22 cellular contexts compared by ENCODE assay signal in the genomic region with DNA sequence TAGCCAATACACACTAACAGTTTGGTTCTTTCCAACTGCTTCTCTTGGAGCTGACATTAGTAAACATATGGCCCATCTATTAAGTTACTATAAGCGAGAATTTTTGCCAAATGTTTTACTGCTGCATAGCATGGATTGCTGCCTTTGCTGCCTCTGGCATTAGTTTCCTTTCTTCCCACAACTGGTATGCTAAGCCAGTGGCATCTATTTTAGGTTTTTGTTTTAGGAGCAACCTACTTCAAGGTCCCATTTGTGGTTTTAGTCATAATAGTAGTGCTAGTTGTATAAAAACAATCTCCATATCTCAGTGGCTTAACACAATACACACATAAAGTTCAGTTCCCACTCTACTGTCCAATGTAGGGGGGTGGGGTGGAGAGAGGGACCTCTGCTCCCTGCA. TPM values are rescaled to one million over a fixed set of nuclear protein-coding genes. Genes with fewer than 3 reads are reported as not detected.
DNase-seq lines count a peak whose midpoint lies in the region; ATAC-seq and TF ChIP-seq lines count a peak whose summit lies in the region.
"Had no signal": no experiment of that assay in that cellular context is flagged by ENCODE, and none has a peak within 500 bp of the region (broad histone marks: within the 10 kb centered on the region; RNA-seq: fewer than 3 reads in every experiment).

No MANE protein-coding gene starts in this region.

- H3K36me3 ChIP-seq in stomach = no peaks in the 10 kb centered on the region
- H3K36me3 ChIP-seq: HAP-1 had no signal

- peak; percentile 71 for DNase-seq in AG10803 (ENCODE audit: low read depth)
- peak; percentile 26 for DNase-seq in HFFc6
- DNase-seq in renal cortical epithelial cell (ENCODE audit: low read depth) = peak; percentile 62
- DNase-seq in stomach = no peak
- no peak for DNase-seq in sciatic nerve (ENCODE audit: low spot score)
- no peak for DNase-seq in CD14-positive monocyte (ENCODE audit: low spot score)
- DNase-seq: CD4-positive, CD25-positive, alpha-beta regulatory T cell; DMS53; GOT3; NCI-H1092; NCI-H1436; NCI-H1930; NCI-H2107; NCI-H524 treated with DMSO at 0.1 percent for 48 hours; NCI-H774; PC-3; SK-N-SH; SW 1271 had no signal

- no peak for ATAC-seq in HG03095 (IDR thresholded peaks at IDR 0.05; ENCODE audit: unreplicated experiment)
- ATAC-seq in sciatic nerve = no peak
- ATAC-seq: A549, PC-3 had no signal

- H3K27ac Mint-ChIP-seq in HFFc6 = no peak overlapping the region
- H3K27ac Mint-ChIP-seq in brain = peak overlapping the region in 3 of 5 experiments; percentile 50 to 87 (median 83)
- H3K27ac Mint-ChIP-seq in CD14-positive monocyte = no peak overlapping the region
- H3K27ac Mint-ChIP-seq: CD4-positive, CD25-positive, alpha-beta regulatory T cell had no signal

- H3K27me3 Mint-ChIP-seq in HFFc6 (ENCODE audit: insufficient read depth) (peaks cover 10% of the 10 kb centered on the region), brain (no peaks in the 10 kb centered on the region), CD14-positive monocyte (ENCODE audit: low read depth in 3 of 3) (peaks cover 0 to 3% (median 0%) of the 10 kb centered on the region in 3 donors)

- no peak overlapping the region for H3K27ac ChIP-seq in stomach
- H3K27ac ChIP-seq: A549 had no signal

- H3K36me3 Mint-ChIP-seq in HFFc6 (ENCODE audit: low read depth) (no peaks in the 10 kb centered on the region), brain (no peaks in the 10 kb centered on the region), CD14-positive monocyte (no peaks in the 10 kb centered on the region)
- H3K36me3 Mint-ChIP-seq: CD4-positive, CD25-positive, alpha-beta regulatory T cell had no signal

- H3K4me3 Mint-ChIP-seq in HFFc6 (no peak overlapping the region), brain (no peak overlapping the region), CD14-positive monocyte (no peak overlapping the region)
- H3K4me3 Mint-ChIP-seq: CD4-positive, CD25-positive, alpha-beta regulatory T cell had no signal

- TF ChIP-seq CTCF in AG10803 (conservative IDR thresholded peaks at IDR 0.05; ENCODE audit: low read length) (no peak), HFFc6 (IDR thresholded peaks at IDR 0.05) (no peak), brain (conservative IDR thresholded peaks at IDR 0.05) (no peak), stomach (IDR thresholded peaks at IDR 0.05) (no peak), CD14-positive monocyte (IDR thresholded peaks at IDR 0.05) (no peak)

- H3K9me3 Mint-ChIP-seq in HFFc6 (no peaks in the 10 kb centered on the region), brain (no peaks in the 10 kb centered on the region), CD14-positive monocyte (peaks cover 0 to 4% (median 0%) of the 10 kb centered on the region in 7 donors)

- H3K4me1 Mint-ChIP-seq in HFFc6 (ENCODE audit: low read depth) (peaks cover 19% of the 10 kb centered on the region), brain (peaks cover 12% of the 10 kb centered on the region), CD14-positive monocyte (peaks cover 7% of the 10 kb centered on the region)
- H3K4me1 Mint-ChIP-seq: CD4-positive, CD25-positive, alpha-beta regulatory T cell had no signal

- H3K4me3 ChIP-seq in AG10803 (ENCODE audit: low read length) (no peak overlapping the region), stomach (no peak overlapping the region)
- H3K4me3 ChIP-seq: A549, HAP-1 had no signal

- WGBS in stomach, 5 donors = 52 to 82% (median 77%) methylated on average over 1 of the region's 1 CpG

- intact Hi-C loops in stomach (cut with DNase I; ENCODE audit: low total_unique reads) (no loop called here), sciatic nerve (cut with DNase I) (no loop called here), CD14-positive monocyte (cut with micrococcal nuclease) (no loop called here)

- H3K9me3 ChIP-seq in stomach = no peaks in the 10 kb centered on the region
- H3K9me3 ChIP-seq: A549, HAP-1, SK-N-SH had no signal

- TF ChIP-seq EP300 in stomach (IDR thresholded peaks at IDR 0.05) = no peak

- no peaks in the 10 kb centered on the region for H3K27me3 ChIP-seq in stomach

- no peaks in the 10 kb centered on the region for H3K4me1 ChIP-seq in stomach
- H3K4me1 ChIP-seq: A549 had no signal

- TF ChIP-seq POLR2A in stomach (IDR thresholded peaks at IDR 0.05) = no peak

RNA-seq across cellular contexts. Expression of a gene that starts 25.9 kb away (rescaled TPM):
- 1 to 10 TPM; 3.8 to 4.7 (median 4.3) TPM for total RNA-seq in HFFc6 (2021; fragmentation: NEBNext Ultra II Directional; extraction: Animal tissue kit (Norgen Biotek cat#: 25700))
- polyA plus RNA-seq in brain (ENCODE audit: insufficient read depth, low read depth, low replicate concordance) (4.6 TPM), stomach (1 to 10 TPM; 2.0 to 4.6 (median 3.1) TPM), CD14-positive monocyte (under 1 TPM; 0.31 to 0.67 TPM)
- total RNA-seq in renal cortical epithelial cell (14.6 and 25.3 TPM in 2 replicates), stomach (1 to 10 TPM in 4 of 5 donors, not detected in 1; 1.8 to 7.4 (median 6.7) TPM), sciatic nerve (4.9 TPM)

RNA-seq across cellular contexts. Expression of a gene that starts 30.5 kb away (rescaled TPM):
- total RNA-seq in HFFc6 (2021; fragmentation: NEBNext Ultra II Directional; extraction: Animal tissue kit (Norgen Biotek cat#: 25700)) = 10 to 100 TPM; 15.1 to 41.5 (median 36.8) TPM
- 0.71 TPM for polyA plus RNA-seq in brain (ENCODE audit: insufficient read depth, low read depth, low replicate concordance)
- total RNA-seq in renal cortical epithelial cell = 5.4 and 10.6 TPM in 2 replicates
- total RNA-seq in stomach = 10 to 100 TPM in 1 of 5 donors, 1 to 10 TPM in 4; 1.8 to 10.6 (median 5.2) TPM
- polyA plus RNA-seq in stomach = 1 to 10 TPM; 1.5 to 2.4 (median 1.6) TPM
- 6.7 TPM for total RNA-seq in sciatic nerve
- polyA plus RNA-seq in CD14-positive monocyte = 1 to 10 TPM; 1.5 to 3.9 TPM

Comparison
In these comparisons a context has a peak if more than half of its experiments do, and no peak if none do; other contexts are left out.
1. DNase-seq: peak in AG10803 (single experiment), HFFc6 (single experiment) and renal cortical epithelial cell (single experiment); none in stomach (single experiment), sciatic nerve (single experiment) and CD14-positive monocyte (single experiment).
2. H3K27ac Mint-ChIP-seq: peak in brain (3 of 5); none in HFFc6 (single experiment) and CD14-positive monocyte (0 of 7).